In genomic region chr10:72253002-72253401, GRCh38 we compare ENCODE assay signal across 12 cellular contexts. TPM values are rescaled to one million over a fixed set of nuclear protein-coding genes. Genes with fewer than 3 reads are reported as not detected.
DNase-seq lines count a peak whose midpoint lies in the region; ATAC-seq, FAIRE-seq and TF ChIP-seq lines count a peak whose summit lies in the region.
"Had no signal": no experiment of that assay in that cellular context is flagged by ENCODE, and none has a peak within 500 bp of the region (broad histone marks: within the 10 kb centered on the region; RNA-seq: fewer than 3 reads in every experiment).

No MANE protein-coding gene starts in this region.

- WGBS in H1 (ENCODE audit: extremely low coverage in 1 of 2, insufficient coverage in 1 of 2, insufficient read length in 1 of 2, insufficient replicate concordance in 2 of 2, low coverage in 1 of 2, low lambda C conversion rate in 2 of 2, missing lambda C conversion rate in 1 of 2), 2 experiments, result 97% methylated on average over 3 of the region's 3 CpGs; no CpG with 5 or more reads in 1 of the 2 experiments

- H3K4me2 ChIP-seq in H1 (ENCODE audit: insufficient read depth in 1 of 2, low read depth in 2 of 2, low read length in 2 of 2), result no peak overlapping the region
- H3K4me2 ChIP-seq: KMS-11 had no signal

- H2BK5ac ChIP-seq in H1 (ENCODE audit: low read depth, low read length), result no peak overlapping the region

- POLR2A ChIA-PET in H1 (lab: Charles Lee; ENCODE audit: partially characterized antibody), result interaction anchor here (0.9 to 24.2 kb wide), 5 partner anchors 16 to 480 kb away, joined by 3 to 673 read pairs (median 4); partner anchors contain the start of gene DDIT4

- H4K8ac ChIP-seq in H1 (ENCODE audit: extremely low read depth, insufficient read depth, low read length), result no peak overlapping the region

- H3K27ac ChIP-seq in H1 (ENCODE audit: low read depth, low read length), result no peak overlapping the region
- H3K27ac ChIP-seq: KMS-11 had no signal

- peak overlapping the region; percentile 15 for H4K91ac ChIP-seq in H1 (replicated peaks; ENCODE audit: insufficient read length, low read length)

- no peak overlapping the region for H3K14ac ChIP-seq in H1 (ENCODE audit: insufficient read length)

- H3K79me1 ChIP-seq in H1 (ENCODE audit: low read depth, low read length), result no peaks in the 10 kb centered on the region

- H2BK120ac ChIP-seq in H1 (replicated peaks; ENCODE audit: low read depth, low read length), result no peak overlapping the region

- no peaks in the 10 kb centered on the region for H3K79me2 ChIP-seq in H1 (ENCODE audit: control insufficient read depth in 1 of 2, insufficient read depth in 2 of 2, low read length in 2 of 2)

- peaks cover 85% of the 10 kb centered on the region for H3K4me1 Mint-ChIP-seq in stimulated activated naive CD8-positive, alpha-beta T cell treated with anti-CD3 and anti-CD28 coated beads, Interleukin-15, Interleukin-2, amounts not matched to agents 100 ng/mL and 50 ng/mL, for 24 hours (ENCODE audit: low read depth)
- peaks cover 90% of the 10 kb centered on the region for H3K4me1 Mint-ChIP-seq in stimulated activated naive CD8-positive, alpha-beta T cell treated with anti-CD3 and anti-CD28 coated beads, Interleukin-15, amount 100 ng/mL, for 72 hours
- peaks cover 68% of the 10 kb centered on the region for H3K4me1 Mint-ChIP-seq in osteocyte (ENCODE audit: unreplicated experiment)

- no peaks in the 10 kb centered on the region for H3K27me3 ChIP-seq in H1 (replicated peaks in 1 of 4; ENCODE audit: control insufficient read depth in 3 of 4, extremely low read depth in 1 of 4, insufficient read depth in 3 of 4, low read length in 3 of 4)

- ATAC-seq in stimulated activated naive CD8-positive, alpha-beta T cell treated with anti-CD3 and anti-CD28 coated beads, Interleukin-15, amount 100 ng/mL, for 72 hours, result no peak
- no peak for ATAC-seq in HG02798 (IDR thresholded peaks at IDR 0.05; ENCODE audit: poor library complexity, unreplicated experiment)
- ATAC-seq: effector memory CD8-positive, alpha-beta T cell had no signal

- no peak overlapping the region for H3K9ac ChIP-seq in H1 (replicated peaks in 1 of 4; ENCODE audit: extremely low read depth in 1 of 4, low read depth in 3 of 4, low read length in 3 of 4)
- H3K9ac ChIP-seq: KMS-11 had no signal

- no peak overlapping the region for H3K23ac ChIP-seq in H1 (ENCODE audit: insufficient read length)

- H3K9me3 Mint-ChIP-seq in stimulated activated naive CD8-positive, alpha-beta T cell treated with anti-CD3 and anti-CD28 coated beads, Interleukin-15, Interleukin-2, amounts not matched to agents 100 ng/mL and 50 ng/mL, for 24 hours, result no peaks in the 10 kb centered on the region
- H3K9me3 Mint-ChIP-seq in stimulated activated naive CD8-positive, alpha-beta T cell treated with anti-CD3 and anti-CD28 coated beads, Interleukin-15, amount 100 ng/mL, for 72 hours, result no peaks in the 10 kb centered on the region
- no peaks in the 10 kb centered on the region for H3K9me3 Mint-ChIP-seq in osteocyte (ENCODE audit: unreplicated experiment)
- H3K9me3 Mint-ChIP-seq: effector memory CD8-positive, alpha-beta T cell had no signal

- CTCF ChIA-PET in H1 (lab: Charles Lee; ENCODE audit: partially characterized antibody), result interaction anchor here (0.6 to 1.5 kb wide), 7 partner anchors 22 to 296 kb away, joined by 3 to 6 read pairs (median 3); no protein-coding TSS in a partner anchor

- H2AK5ac ChIP-seq in H1 (ENCODE audit: low read depth, low read length), result no peak overlapping the region

- no peak overlapping the region for H2BK20ac ChIP-seq in H1 (ENCODE audit: low read length)

- H3K23me2 ChIP-seq in H1 (ENCODE audit: low read depth, low read length), result no peaks in the 10 kb centered on the region

- no peaks in the 10 kb centered on the region for H3K36me3 ChIP-seq in H1 (ENCODE audit: control insufficient read depth in 2 of 4, insufficient read depth in 4 of 4, low read length in 3 of 4)

- H2BK12ac ChIP-seq in H1 (ENCODE audit: low read depth, low read length), result no peak overlapping the region

- TF ChIP-seq CTCF in H1 (IDR thresholded peaks at IDR 0.05; ENCODE audit: control extremely low read depth in 1 of 3, insufficient read depth in 1 of 3, low read depth in 1 of 3, low read length in 3 of 3) (no peak), osteocyte (IDR thresholded peaks at IDR 0.05) (no peak)

- H3K4me3 ChIP-seq in H1 (ENCODE audit: extremely low read depth in 1 of 4, insufficient read depth in 2 of 4, low read depth in 3 of 4, low read length in 4 of 4), result no peak overlapping the region

- H3K18ac ChIP-seq in H1 (ENCODE audit: extremely low read depth, low read length), result no peak overlapping the region

- no peak for TF ChIP-seq POLR2A in H1 (IDR thresholded peaks at IDR 0.05; ENCODE audit: control extremely low read depth in 1 of 2, low read depth in 2 of 2, low read length in 2 of 2)

- H4K20me1 ChIP-seq in H1 (replicated peaks in 1 of 2; ENCODE audit: control insufficient read depth in 1 of 2, insufficient read depth in 2 of 2, low read length in 2 of 2), result no peaks in the 10 kb centered on the region

- no peaks in the 10 kb centered on the region for H3K27me3 Mint-ChIP-seq in stimulated activated naive CD8-positive, alpha-beta T cell treated with anti-CD3 and anti-CD28 coated beads, Interleukin-15, Interleukin-2, amounts not matched to agents 100 ng/mL and 50 ng/mL, for 24 hours
- no peaks in the 10 kb centered on the region for H3K27me3 Mint-ChIP-seq in stimulated activated naive CD8-positive, alpha-beta T cell treated with anti-CD3 and anti-CD28 coated beads, Interleukin-15, amount 100 ng/mL, for 72 hours
- no peaks in the 10 kb centered on the region for H3K27me3 Mint-ChIP-seq in osteocyte (ENCODE audit: unreplicated experiment)
- H3K27me3 Mint-ChIP-seq: effector memory CD8-positive, alpha-beta T cell had no signal

- no peak for TF ChIP-seq EP300 in H1 (IDR thresholded peaks at IDR 0.05; ENCODE audit: borderline replicate concordance in 1 of 2, low read depth in 2 of 2, low read length in 2 of 2)

- no peak for FAIRE-seq in H1 (lab: Jason Lieb, UNC)

- H4K5ac ChIP-seq in H1 (ENCODE audit: insufficient read length, low read depth, low read length), result no peak overlapping the region

- peak overlapping the region; percentile 61 for H3K27ac Mint-ChIP-seq in stimulated activated naive CD8-positive, alpha-beta T cell treated with anti-CD3 and anti-CD28 coated beads, Interleukin-15, Interleukin-2, amounts not matched to agents 100 ng/mL and 50 ng/mL, for 24 hours
- peak overlapping the region in 1 of 2 donors; percentile 47 for H3K27ac Mint-ChIP-seq in stimulated activated naive CD8-positive, alpha-beta T cell treated with anti-CD3 and anti-CD28 coated beads, Interleukin-15, amount 100 ng/mL, for 72 hours
- H3K27ac Mint-ChIP-seq in osteocyte (ENCODE audit: unreplicated experiment), result peak overlapping the region; percentile 68

- no peaks in the 10 kb centered on the region for H3K36me3 Mint-ChIP-seq in stimulated activated naive CD8-positive, alpha-beta T cell treated with anti-CD3 and anti-CD28 coated beads, Interleukin-15, Interleukin-2, amounts not matched to agents 100 ng/mL and 50 ng/mL, for 24 hours (ENCODE audit: low read depth)
- no peaks in the 10 kb centered on the region for H3K36me3 Mint-ChIP-seq in osteocyte (ENCODE audit: unreplicated experiment)

- DNase-seq in stimulated activated naive CD8-positive, alpha-beta T cell treated with anti-CD3 and anti-CD28 coated beads, Interleukin-15, amount 100 ng/mL, for 72 hours, result no peak
- DNase-seq in H1 (ENCODE audit: low read depth in 1 of 2, low spot score in 2 of 2), result no peak
- no peak for DNase-seq in osteocyte (ENCODE audit: extremely low spot score, unreplicated experiment)
- no peak for DNase-seq in hepatic stellate cell (ENCODE audit: low spot score)
- no peak for DNase-seq in NCI-H2171 treated with DMSO at 0.1 percent for 48 hours (lab: John Stamatoyannopoulos, UW)
- DNase-seq in kidney tubule cell (ENCODE audit: low spot score), result no peak
- DNase-seq: effector memory CD8-positive, alpha-beta T cell; NCI-H526 treated with DMSO at 0.1 percent for 48 hours; T-helper 2 cell had no signal

- TF ChIP-seq RAD21 in H1 (IDR thresholded peaks at IDR 0.05 in 1 of 2, conservative IDR thresholded peaks at IDR 0.05 in 1 of 2; ENCODE audit: low read depth in 2 of 2, low read length in 2 of 2), result no peak

- H3K4me3 Mint-ChIP-seq in stimulated activated naive CD8-positive, alpha-beta T cell treated with anti-CD3 and anti-CD28 coated beads, Interleukin-15, Interleukin-2, amounts not matched to agents 100 ng/mL and 50 ng/mL, for 24 hours, result no peak overlapping the region
- peak overlapping the region in 1 of 2 donors; percentile 1 for H3K4me3 Mint-ChIP-seq in stimulated activated naive CD8-positive, alpha-beta T cell treated with anti-CD3 and anti-CD28 coated beads, Interleukin-15, amount 100 ng/mL, for 72 hours
- H3K4me3 Mint-ChIP-seq in osteocyte (ENCODE audit: unreplicated experiment), result no peak overlapping the region
- H3K4me3 Mint-ChIP-seq: effector memory CD8-positive, alpha-beta T cell had no signal

- peaks cover 10 to 17% (median 14%) of the 10 kb centered on the region in 4 experiments for H3K4me1 ChIP-seq in H1 (replicated peaks in 1 of 4; ENCODE audit: control insufficient read depth in 3 of 4, insufficient read depth in 4 of 4, low read length in 3 of 4)

- no peak overlapping the region for H2AFZ ChIP-seq in H1 (ENCODE audit: low read length)

- H3K4ac ChIP-seq in H1 (replicated peaks; ENCODE audit: insufficient read length, low read depth, low read length), result no peak overlapping the region

- H3K9me3 ChIP-seq in H1 (ENCODE audit: insufficient read depth in 2 of 2, low read depth in 1 of 2, low read length in 1 of 2), result no peaks in the 10 kb centered on the region

- H3K56ac ChIP-seq in H1 (replicated peaks; ENCODE audit: insufficient read length, low read depth, low read length), result no peak overlapping the region

- H2BK15ac ChIP-seq in H1 (ENCODE audit: low read length), result 0 out of 2 replicates have a peak overlapping the region, but pooled peaks have one; percentile 83

RNA-seq across cellular contexts. Expression of gene DDIT4, which starts 20.7 kb away (rescaled TPM):
- 42.1 and 47.4 TPM in 2 replicates for total RNA-seq in H1 (2021; fragmentation: NEBNext Ultra II Directional; extraction: Animal tissue kit (Norgen Biotek cat#: 25700))
- 108 and 187 TPM in 2 replicates for polyA plus RNA-seq in H1 (2011; rRNA removed)
- polyA plus RNA-seq in H1 (2011; cell fraction: cytosol; rRNA removed), result 146 TPM
- polyA plus RNA-seq in H1 (2011; cell fraction: nucleus; rRNA removed), result 143 TPM
- polyA plus RNA-seq in H1 (2012, experiment 1 of 2), result 55.0 to 142 TPM (median 113 TPM) in 4 replicates
- polyA plus RNA-seq in H1 (2012, experiment 2 of 2), result 62.5 TPM
- polyA plus RNA-seq in H1 (2013, experiment 1 of 2), result 18.5 TPM
- 19.9 TPM for polyA plus RNA-seq in H1 (2013, experiment 2 of 2)
- 63.3 and 82.3 TPM in 2 replicates for polyA minus RNA-seq in H1 (2011; rRNA and poly(A)+ RNA removed)
- 113 TPM for polyA minus RNA-seq in H1 (2011; cell fraction: cytosol; rRNA and poly(A)+ RNA removed)
- polyA minus RNA-seq in H1 (2011; cell fraction: nucleus; rRNA and poly(A)+ RNA removed), result 186 TPM
- total RNA-seq in osteocyte, result 288 and 290 TPM in 2 replicates

RNA-seq across cellular contexts. Expression of gene ASCC1, which starts 36.9 kb away (rescaled TPM):
- total RNA-seq in H1 (2021; fragmentation: NEBNext Ultra II Directional; extraction: Animal tissue kit (Norgen Biotek cat#: 25700)), result 30.2 and 35.8 TPM in 2 replicates
- polyA plus RNA-seq in H1 (2011; rRNA removed), result 13.7 and 25.6 TPM in 2 replicates
- polyA plus RNA-seq in H1 (2011; cell fraction: cytosol; rRNA removed), result 21.2 TPM
- 8.3 TPM for polyA plus RNA-seq in H1 (2011; cell fraction: nucleus; rRNA removed)
- 27.9 to 42.2 TPM (median 30.6 TPM) in 4 replicates for polyA plus RNA-seq in H1 (2012, experiment 1 of 2)
- polyA plus RNA-seq in H1 (2012, experiment 2 of 2), result 4.2 TPM
- 31.2 TPM for polyA plus RNA-seq in H1 (2013, experiment 1 of 2)
- 32.0 TPM for polyA plus RNA-seq in H1 (2013, experiment 2 of 2)
- polyA minus RNA-seq in H1 (2011; rRNA and poly(A)+ RNA removed), result 28.0 and 35.9 TPM in 2 replicates
- polyA minus RNA-seq in H1 (2011; cell fraction: cytosol; rRNA and poly(A)+ RNA removed), result 22.5 TPM
- polyA minus RNA-seq in H1 (2011; cell fraction: nucleus; rRNA and poly(A)+ RNA removed), result 27.0 TPM
- 39.1 and 40.6 TPM in 2 replicates for total RNA-seq in osteocyte

RNA-seq across cellular contexts. Expression of gene ANAPC16, which starts 37.2 kb away (rescaled TPM):
- 56.2 and 57.4 TPM in 2 replicates for total RNA-seq in H1 (2021; fragmentation: NEBNext Ultra II Directional; extraction: Animal tissue kit (Norgen Biotek cat#: 25700))
- 33.6 and 53.1 TPM in 2 replicates for polyA plus RNA-seq in H1 (2011; rRNA removed)
- polyA plus RNA-seq in H1 (2011; cell fraction: cytosol; rRNA removed), result 68.5 TPM
- polyA plus RNA-seq in H1 (2011; cell fraction: nucleus; rRNA removed), result 24.3 TPM
- 51.6 to 58.4 TPM (median 55.8 TPM) in 4 replicates for polyA plus RNA-seq in H1 (2012, experiment 1 of 2)
- 12.7 TPM for polyA plus RNA-seq in H1 (2012, experiment 2 of 2)
- 43.7 TPM for polyA plus RNA-seq in H1 (2013, experiment 1 of 2)
- 47.2 TPM for polyA plus RNA-seq in H1 (2013, experiment 2 of 2)
- 18.3 and 23.7 TPM in 2 replicates for polyA minus RNA-seq in H1 (2011; rRNA and poly(A)+ RNA removed)
- polyA minus RNA-seq in H1 (2011; cell fraction: cytosol; rRNA and poly(A)+ RNA removed), result 13.5 TPM
- polyA minus RNA-seq in H1 (2011; cell fraction: nucleus; rRNA and poly(A)+ RNA removed), result 11.6 TPM
- total RNA-seq in osteocyte, result 61.7 and 70.3 TPM in 2 replicates
